ENCODE assay signal across 16 cellular contexts in the genomic region with DNA sequence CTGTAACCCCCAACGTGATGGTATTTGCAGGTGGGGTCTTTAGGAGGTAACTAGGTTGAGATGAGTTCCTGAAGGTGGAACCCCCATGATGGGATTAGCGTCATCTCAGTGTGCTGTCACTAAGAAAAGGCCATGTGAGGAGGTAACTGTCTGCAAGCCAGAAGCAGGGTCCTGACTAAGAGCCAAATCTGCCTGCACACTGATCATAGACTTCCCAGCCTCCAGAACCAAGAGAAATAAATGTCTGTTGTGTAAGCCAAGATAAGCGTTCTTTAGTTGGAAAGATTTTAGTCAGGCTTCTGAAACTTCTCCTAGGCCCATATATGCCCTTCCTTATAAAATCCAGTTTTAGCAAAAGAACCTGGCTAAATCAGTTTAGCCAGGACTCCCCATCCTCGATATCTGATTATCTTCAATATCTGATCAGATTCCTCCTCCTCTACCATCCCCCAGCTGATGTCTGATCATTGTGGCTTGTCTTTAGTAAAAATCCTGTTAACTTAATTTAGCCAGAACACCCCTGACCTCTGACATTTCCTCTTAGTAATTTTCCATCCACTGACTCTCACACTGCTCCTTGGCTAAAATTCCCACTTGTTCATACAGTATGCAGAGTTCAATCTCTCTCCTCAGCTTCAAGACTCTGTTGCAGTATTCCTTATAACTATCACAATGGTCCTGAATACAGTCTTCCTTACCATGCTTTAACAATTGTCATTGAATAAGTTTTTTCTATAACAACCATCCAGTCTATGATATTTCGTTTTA.
DNase-seq lines count a peak whose midpoint lies in the region; ATAC-seq and TF ChIP-seq lines count a peak whose summit lies in the region.
"Had no signal": no experiment of that assay in that cellular context is flagged by ENCODE, and none has a peak within 500 bp of the region (broad histone marks: within the 10 kb centered on the region; RNA-seq: fewer than 3 reads in every experiment).

No MANE protein-coding gene starts in this region.

- no CpG with 5 or more reads among the region's 5 CpGs for WGBS in trophoblast cell (ENCODE audit: extremely low coverage, insufficient coverage, insufficient read length)
- WGBS in prostate gland: 85% methylated on average over 5 of the region's 5 CpGs

- no peaks in the 10 kb centered on the region; the same call in 2 of the 3 replicates for H3K36me3 Mint-ChIP-seq in GM23338 (ENCODE audit: low read depth)
- no peaks in the 10 kb centered on the region for H3K36me3 Mint-ChIP-seq in activated T-helper 17 cell treated with anti-CD3 and anti-CD28 coated beads, Interleukin-2, amount 50 U/mL, for 72 hours (ENCODE audit: low read depth)

- H3K4me3 ChIP-seq in GM23338 (no peak overlapping the region), trophoblast cell (ENCODE audit: low read depth, low read length) (no peak overlapping the region), prostate gland (no peak overlapping the region)
- H3K4me3 ChIP-seq: A549 had no signal

- H3K23ac ChIP-seq in trophoblast cell (ENCODE audit: low read length): no peak overlapping the region

- H4K12ac ChIP-seq in trophoblast cell (ENCODE audit: low read depth, low read length): no peak overlapping the region

- H3K27ac ChIP-seq in GM23338 (ENCODE audit: low read depth) (no peak overlapping the region), trophoblast cell (ENCODE audit: low read depth, low read length) (no peak overlapping the region), prostate gland (no peak overlapping the region)
- H3K27ac ChIP-seq: 22Rv1, A549, C4-2B had no signal

- peak overlapping the region; percentile 40 for H2BK5ac ChIP-seq in trophoblast cell (ENCODE audit: low read depth, low read length, poor library complexity)

- intact Hi-C loops in prostate gland (cut with DNase I): no loop called here

- peaks cover 1% of the 10 kb centered on the region for H3K27me3 Mint-ChIP-seq in GM23338 (ENCODE audit: insufficient read depth, low read depth, poor library complexity)
- H3K27me3 Mint-ChIP-seq in activated T-helper 17 cell treated with anti-CD3 and anti-CD28 coated beads, Interleukin-2, amount 50 U/mL, for 72 hours: no peaks in the 10 kb centered on the region
- H3K27me3 Mint-ChIP-seq: CD4-positive, alpha-beta T cell had no signal

- peak overlapping the region; percentile 87 for H3K14ac ChIP-seq in trophoblast cell (ENCODE audit: low read length)

- H3K4me1 ChIP-seq in GM23338 (ENCODE audit: insufficient read depth) (peaks cover 6% of the 10 kb centered on the region; the same call in 1 of the 2 replicates), trophoblast cell (ENCODE audit: control insufficient read depth in 1 of 2, insufficient read depth in 2 of 2, low read length in 2 of 2) (peaks cover 2 to 3% of the 10 kb centered on the region in 2 experiments), prostate gland (replicated peaks) (no peaks in the 10 kb centered on the region)
- H3K4me1 ChIP-seq: A549, Caco-2 had no signal

- H2BK12ac ChIP-seq in trophoblast cell (ENCODE audit: low read length): no peak overlapping the region

- H4K91ac ChIP-seq in trophoblast cell (ENCODE audit: low read depth, low read length): peak overlapping the region; percentile 80

- no peaks in the 10 kb centered on the region for H3K27me3 ChIP-seq in GM23338 (ENCODE audit: insufficient read depth)
- no peaks in the 10 kb centered on the region for H3K27me3 ChIP-seq in trophoblast cell (ENCODE audit: insufficient read depth, low read length)
- H3K27me3 ChIP-seq in prostate gland (replicated peaks; ENCODE audit: insufficient read depth): no peaks in the 10 kb centered on the region

- H3K4me2 ChIP-seq in GM23338 (no peak overlapping the region), trophoblast cell (ENCODE audit: low read length) (no peak overlapping the region)
- H3K4me2 ChIP-seq: A549 had no signal

- H4K8ac ChIP-seq in trophoblast cell (ENCODE audit: low read depth, low read length): peak overlapping the region; percentile 60

- H3K9ac ChIP-seq in trophoblast cell (ENCODE audit: low read length): no peak overlapping the region

- no peak for TF ChIP-seq POLR2A in prostate gland (IDR thresholded peaks at IDR 0.05)

- H3K4me1 Mint-ChIP-seq in GM23338: peaks cover 6% of the 10 kb centered on the region
- H3K4me1 Mint-ChIP-seq in activated T-helper 17 cell treated with anti-CD3 and anti-CD28 coated beads, Interleukin-2, amount 50 U/mL, for 72 hours: no peaks in the 10 kb centered on the region

- H3K9me3 Mint-ChIP-seq in GM23338: no peaks in the 10 kb centered on the region; the same call in 1 of the 3 replicates
- no peaks in the 10 kb centered on the region for H3K9me3 Mint-ChIP-seq in activated T-helper 17 cell treated with anti-CD3 and anti-CD28 coated beads, Interleukin-2, amount 50 U/mL, for 72 hours
- H3K9me3 Mint-ChIP-seq: CD4-positive, alpha-beta T cell had no signal

- no peak overlapping the region for H3K4ac ChIP-seq in trophoblast cell (ENCODE audit: low read depth, low read length)

- H3K36me3 ChIP-seq in GM23338 (ENCODE audit: insufficient read depth): no peaks in the 10 kb centered on the region
- no peaks in the 10 kb centered on the region for H3K36me3 ChIP-seq in trophoblast cell (ENCODE audit: control insufficient read depth in 1 of 2, insufficient read depth in 2 of 2, low read length in 2 of 2)
- no peaks in the 10 kb centered on the region for H3K36me3 ChIP-seq in prostate gland

- H3F3A ChIP-seq in GM23338 (replicated peaks; ENCODE audit: low read depth): no peaks in the 10 kb centered on the region

- H2BK120ac ChIP-seq in trophoblast cell (ENCODE audit: insufficient read depth, low read length, poor library complexity): peak overlapping the region; percentile 76

- TF ChIP-seq CTCF in GM23338 (conservative IDR thresholded peaks at IDR 0.05; ENCODE audit: low read depth in 2 of 2) (no peak), prostate gland (IDR thresholded peaks at IDR 0.05) (no peak)

- no peak overlapping the region for H3K4me3 Mint-ChIP-seq in GM23338
- no peak overlapping the region for H3K4me3 Mint-ChIP-seq in activated T-helper 17 cell treated with anti-CD3 and anti-CD28 coated beads, Interleukin-2, amount 50 U/mL, for 72 hours
- H3K4me3 Mint-ChIP-seq: CD4-positive, alpha-beta T cell; HFFc6 had no signal

- H3K9me3 ChIP-seq in trophoblast cell (ENCODE audit: insufficient read depth, low read depth, low read length) (no peaks in the 10 kb centered on the region), prostate gland (no peaks in the 10 kb centered on the region)
- H3K9me3 ChIP-seq: A549, Caco-2 had no signal

- ATAC-seq in GM23338 (no peak), HG03159 (IDR thresholded peaks at IDR 0.05; ENCODE audit: unreplicated experiment) (no peak)
- no peak for ATAC-seq in activated T-helper 17 cell treated with anti-CD3 and anti-CD28 coated beads, Interleukin-2, amount 50 U/mL, for 72 hours (replicated peaks)
- ATAC-seq: A549 had no signal

- peak; percentile 15 for DNase-seq in NCI-H82 (lab: John Stamatoyannopoulos, UW)
- DNase-seq in NCI-H82 treated with DMSO at 0.1 percent for 48 hours (lab: John Stamatoyannopoulos, UW; ENCODE audit: unreplicated experiment): no peak
- DNase-seq in GM23338 (ENCODE audit: low spot score): no peak
- peak; percentile 15 for DNase-seq in dermis blood vessel endothelial cell
- no peak for DNase-seq in trophoblast cell
- DNase-seq in prostate gland (ENCODE audit: low spot score): no peak
- DNase-seq: AML-193; Caco-2; CD4-positive, alpha-beta T cell; HCEC 1CT; HFFc6 had no signal

- H2AFZ ChIP-seq in GM23338 (peak overlapping the region; percentile 30; the same call in 1 of the 2 replicates), trophoblast cell (ENCODE audit: insufficient read depth, low read length, poor library complexity) (no peak overlapping the region)

- no peaks in the 10 kb centered on the region for H3K79me1 ChIP-seq in trophoblast cell (ENCODE audit: low read length)

- no peak overlapping the region for H3K18ac ChIP-seq in trophoblast cell (ENCODE audit: low read length)

- H3K79me2 ChIP-seq in GM23338 (replicated peaks; ENCODE audit: insufficient read depth) (no peaks in the 10 kb centered on the region), trophoblast cell (ENCODE audit: control insufficient read depth, insufficient read depth, low read length, poor library complexity) (no peaks in the 10 kb centered on the region)

- H3K27ac Mint-ChIP-seq in GM23338: no peak overlapping the region
- no peak overlapping the region for H3K27ac Mint-ChIP-seq in activated T-helper 17 cell treated with anti-CD3 and anti-CD28 coated beads, Interleukin-2, amount 50 U/mL, for 72 hours
- H3K27ac Mint-ChIP-seq: CD4-positive, alpha-beta T cell; HFFc6 had no signal

- H4K20me1 ChIP-seq in GM23338 (replicated peaks; ENCODE audit: insufficient read depth): no peaks in the 10 kb centered on the region

- no peaks in the 10 kb centered on the region for H3K9me2 ChIP-seq in GM23338 (ENCODE audit: insufficient read depth)

- H2AK5ac ChIP-seq in trophoblast cell (ENCODE audit: low read length): peak overlapping the region; percentile 62

TF ChIP-seq in GM23338, 12 proteins besides CTCF, POLR2A, EP300 and RAD21 (continues in another document):
- TF ChIP-seq CREB1 (CRISPR knock-in tag; IDR thresholded peaks at IDR 0.05; ENCODE audit: low read depth) (no peak), EZH2 (IDR thresholded peaks at IDR 0.05; ENCODE audit: low read depth, unreplicated experiment) (no peak), EZH2phosphoT487 (IDR thresholded peaks at IDR 0.05; ENCODE audit: unreplicated experiment) (no peak)

Comparison
In these comparisons a context has a peak if more than half of its experiments do, and no peak if none do; other contexts are left out.
1. DNase-seq: peak in NCI-H82 (single experiment) and dermis blood vessel endothelial cell (single experiment); none in NCI-H82 treated with DMSO at 0.1 percent for 48 hours (single experiment), GM23338 (single experiment), trophoblast cell (0 of 2) and prostate gland (single experiment).